Comparison of ENCODE assay signal across 29 cellular contexts in the genomic region with DNA sequence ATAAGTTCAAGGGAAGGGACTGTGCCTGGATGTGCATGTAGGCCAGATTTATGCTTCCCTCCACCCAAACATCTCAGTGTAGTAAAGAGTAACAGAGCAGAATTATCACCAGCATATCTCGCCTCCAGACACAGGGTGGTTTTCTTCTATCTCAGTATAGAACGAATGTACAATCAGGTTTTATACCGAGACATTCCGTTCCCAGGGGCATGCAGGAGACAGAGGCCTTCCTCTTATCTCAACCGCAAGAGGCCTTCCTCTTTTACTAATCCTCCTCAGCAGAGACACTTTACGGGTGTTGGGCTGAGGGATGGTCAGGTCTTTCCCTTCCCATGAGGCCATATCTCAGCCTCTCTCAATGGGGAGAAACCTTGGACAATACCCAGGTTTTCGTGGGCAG. TPM values are rescaled to one million over a fixed set of nuclear protein-coding genes. Genes with fewer than 3 reads are reported as not detected.
"Had no signal": no experiment of that assay in that cellular context is flagged by ENCODE, and none has a peak within 500 bp of the region (broad histone marks: within the 10 kb centered on the region; RNA-seq: fewer than 3 reads in every experiment).

No MANE protein-coding gene starts in this region.

- H3K4me1 ChIP-seq: transverse colon had no signal

- ATAC-seq: activated CD8-positive, alpha-beta T cell treated with anti-CD3 and anti-CD28 coated beads, Interleukin-2, amount 10 ng/mL, durations not matched to agents 7 days and 5 days; activated naive CD4-positive, alpha-beta T cell treated with anti-CD3 and anti-CD28 coated beads, Interleukin-2, amount 50 U/mL, for 72 hours; activated T-helper 17 cell treated with anti-CD3 and anti-CD28 coated beads, Interleukin-2, amount 50 U/mL, for 72 hours; left ventricle myocardium superior; natural killer cell; sciatic nerve; stimulated activated naive B cell treated with anti-CD40 and anti-IgM and Interleukin-4, amounts not matched to agents 10 μg/mL and 1 μg/mL and 100 μg/mL, for 72 hours had no signal

- H3K4me3 ChIP-seq: smooth muscle cell, transverse colon had no signal

- H3K36me3 ChIP-seq: transverse colon had no signal

- H3K9me3 ChIP-seq: transverse colon had no signal

- H3K27ac Mint-ChIP-seq: activated CD8-positive, alpha-beta T cell treated with anti-CD3 and anti-CD28 coated beads, Interleukin-2, amount 10 ng/mL, durations not matched to agents 7 days and 5 days; activated naive CD4-positive, alpha-beta T cell treated with anti-CD3 and anti-CD28 coated beads, Interleukin-2, amount 50 U/mL, for 72 hours; activated T-helper 17 cell treated with anti-CD3 and anti-CD28 coated beads, Interleukin-2, amount 50 U/mL, for 72 hours; natural killer cell; stimulated activated naive B cell treated with anti-CD40 and anti-IgM and Interleukin-4, amounts not matched to agents 10 μg/mL and 1 μg/mL and 100 μg/mL, for 72 hours had no signal

- DNase-seq: activated CD4-positive, alpha-beta T cell treated with anti-CD3 and anti-CD28 coated beads for 1 hour; activated CD4-positive, alpha-beta T cell treated with anti-CD3 and anti-CD28 coated beads, Interleukin-2, amount 50 U/mL, for 1 hour; activated CD8-positive, alpha-beta T cell treated with anti-CD3 and anti-CD28 coated beads, Interleukin-2, amount 10 ng/mL, durations not matched to agents 7 days and 5 days; activated T-cell treated with anti-CD3 and anti-CD28 coated beads, Interleukin-2, amount 50 U/mL, for 1 hour; central memory CD4-positive, alpha-beta T cell; dermis blood vessel endothelial cell; effector CD8-positive, alpha-beta T cell; erythroblast; foreskin melanocyte; glutamatergic neuron; hypothalamus; left ventricle myocardium superior; mammary epithelial cell; midbrain; natural killer cell; stimulated activated CD4-positive, alpha-beta T cell treated with anti-CD3 and anti-CD28 coated beads, Interleukin-15, amount 100 ng/mL, for 24 hours; stimulated activated naive B cell treated with anti-CD40 and anti-IgM and Interleukin-4, amounts not matched to agents 10 μg/mL and 1 μg/mL and 100 μg/mL, for 72 hours; transverse colon had no signal

- FAIRE-seq: astrocyte, urothelium cell line had no signal

- H3K36me3 Mint-ChIP-seq: activated naive CD4-positive, alpha-beta T cell treated with anti-CD3 and anti-CD28 coated beads, Interleukin-2, amount 50 U/mL, for 72 hours; natural killer cell; stimulated activated naive B cell treated with anti-CD40 and anti-IgM and Interleukin-4, amounts not matched to agents 10 μg/mL and 1 μg/mL and 100 μg/mL, for 72 hours had no signal

- H3K4me3 Mint-ChIP-seq: activated CD8-positive, alpha-beta T cell treated with anti-CD3 and anti-CD28 coated beads, Interleukin-2, amount 10 ng/mL, durations not matched to agents 7 days and 5 days; activated T-helper 17 cell treated with anti-CD3 and anti-CD28 coated beads, Interleukin-2, amount 50 U/mL, for 72 hours; natural killer cell; stimulated activated naive B cell treated with anti-CD40 and anti-IgM and Interleukin-4, amounts not matched to agents 10 μg/mL and 1 μg/mL and 100 μg/mL, for 72 hours had no signal

- H3K27ac ChIP-seq: transverse colon had no signal

- H3K9me3 Mint-ChIP-seq: activated naive CD4-positive, alpha-beta T cell treated with anti-CD3 and anti-CD28 coated beads, Interleukin-2, amount 50 U/mL, for 72 hours; activated T-helper 17 cell treated with anti-CD3 and anti-CD28 coated beads, Interleukin-2, amount 50 U/mL, for 72 hours; natural killer cell; stimulated activated naive B cell treated with anti-CD40 and anti-IgM and Interleukin-4, amounts not matched to agents 10 μg/mL and 1 μg/mL and 100 μg/mL, for 72 hours had no signal

- H3K27me3 ChIP-seq: transverse colon had no signal

- H3K4me1 Mint-ChIP-seq: activated T-helper 17 cell treated with anti-CD3 and anti-CD28 coated beads, Interleukin-2, amount 50 U/mL, for 72 hours; stimulated activated naive B cell treated with anti-CD40 and anti-IgM and Interleukin-4, amounts not matched to agents 10 μg/mL and 1 μg/mL and 100 μg/mL, for 72 hours had no signal

RNA-seq across cellular contexts. Expression of a gene that starts 36.5 kb away (rescaled TPM):
- total RNA-seq: activated CD8-positive, alpha-beta T cell treated with anti-CD3 and anti-CD28 coated beads, Interleukin-2, amount 10 ng/mL, durations not matched to agents 7 days and 5 days; activated naive CD4-positive, alpha-beta T cell treated with anti-CD3 and anti-CD28 coated beads, Interleukin-2, amount 50 U/mL, for 72 hours; activated T-helper 17 cell treated with anti-CD3 and anti-CD28 coated beads, Interleukin-2, amount 50 U/mL, for 72 hours; astrocyte; dermis blood vessel endothelial cell; fibroblast of lung; left ventricle myocardium superior; mammary epithelial cell; natural killer cell; osteoblast; posterior vena cava; renal cortical epithelial cell; sciatic nerve; smooth muscle cell; temporal lobe; transverse colon had no signal
